Comparison of ENCODE assay signal across 1 cellular context in genomic region chr6:32118782-32119628, GRCh38.
TF ChIP-seq lines count a peak whose summit lies in the region.

No MANE protein-coding gene starts in this region.

TF ChIP-seq in K562, 482 proteins besides CTCF, POLR2A, EP300 and RAD21 (continued from another document and continues in another):
- TF ChIP-seq MITF (IDR thresholded peaks at IDR 0.05) = no peak
- TF ChIP-seq RBM17 (IDR thresholded peaks at IDR 0.05; ENCODE audit: borderline replicate concordance, low read depth, low read length) = no peak
- TF ChIP-seq FOXK1 (CRISPR knock-in tag; IDR thresholded peaks at IDR 0.05; ENCODE audit: borderline replicate concordance) = no peak
- TF ChIP-seq ZNF57 (CRISPR knock-in tag; IDR thresholded peaks at IDR 0.05) = no peak
- no peak for TF ChIP-seq E4F1 (CRISPR knock-in tag; IDR thresholded peaks at IDR 0.05; ENCODE audit: borderline replicate concordance)
- TF ChIP-seq ZNF395 (CRISPR knock-in tag; IDR thresholded peaks at IDR 0.05) = no peak; the same call in 1 of the 2 replicates
- no peak for TF ChIP-seq NRF1 (conservative IDR thresholded peaks at IDR 0.05 in 1 of 2, IDR thresholded peaks at IDR 0.05 in 1 of 2)
- no peak for TF ChIP-seq MXD1 (CRISPR knock-in tag; IDR thresholded peaks at IDR 0.05; ENCODE audit: borderline replicate concordance, poor library complexity, severe bottlenecking)
- no peak for TF ChIP-seq KAT8 (IDR thresholded peaks at IDR 0.05; ENCODE audit: low read depth)
- no peak for TF ChIP-seq DDX20 (tag; IDR thresholded peaks at IDR 0.05; ENCODE audit: low read depth)
- TF ChIP-seq CREM (IDR thresholded peaks at IDR 0.05; ENCODE audit: low read depth) = 0 out of 2 replicates have a peak, but pooled peaks have one; percentile 4
- no peak for TF ChIP-seq NFRKB (IDR thresholded peaks at IDR 0.05; ENCODE audit: low read depth)
- no peak for TF ChIP-seq NFATC3 (IDR thresholded peaks at IDR 0.05)
- TF ChIP-seq ZNF507 (tag; conservative IDR thresholded peaks at IDR 0.05) = no peak
- TF ChIP-seq HINFP (tag; conservative IDR thresholded peaks at IDR 0.05; ENCODE audit: low read depth) = no peak
- TF ChIP-seq ZNF165 (CRISPR knock-in tag; IDR thresholded peaks at IDR 0.05; ENCODE audit: borderline replicate concordance) = no peak
- TF ChIP-seq TSC22D4 (tag; IDR thresholded peaks at IDR 0.05) = no peak
- TF ChIP-seq ZNF146 (CRISPR knock-in tag; IDR thresholded peaks at IDR 0.05; ENCODE audit: unreplicated experiment) = no peak
- no peak for TF ChIP-seq RREB1 (CRISPR knock-in tag; IDR thresholded peaks at IDR 0.05)
- no peak for TF ChIP-seq C11orf30 (IDR thresholded peaks at IDR 0.05; ENCODE audit: low read depth)
- TF ChIP-seq TRIM28 (IDR thresholded peaks at IDR 0.05) = no peak
- TF ChIP-seq SUPT5H (IDR thresholded peaks at IDR 0.05) = no peak
- no peak for TF ChIP-seq ZSCAN29 (IDR thresholded peaks at IDR 0.05)
- no peak for TF ChIP-seq KHSRP (IDR thresholded peaks at IDR 0.05)
- no peak for TF ChIP-seq KLF10 (CRISPR knock-in tag; IDR thresholded peaks at IDR 0.05)
- TF ChIP-seq NCOA2 (IDR thresholded peaks at IDR 0.05; ENCODE audit: partially characterized antibody in 2 of 2) = no peak
- TF ChIP-seq POLR3A (IDR thresholded peaks at IDR 0.05; ENCODE audit: borderline replicate concordance, extremely low read depth, insufficient read depth, insufficient read length) = no peak
- TF ChIP-seq TRIM24 (IDR thresholded peaks at IDR 0.05) = no peak
- TF ChIP-seq KDM5B (IDR thresholded peaks at IDR 0.05; ENCODE audit: insufficient replicate concordance, low read depth, low read length) = no peak
- no peak for TF ChIP-seq ZFP30 (CRISPR knock-in tag; IDR thresholded peaks at IDR 0.05; ENCODE audit: borderline replicate concordance)
- TF ChIP-seq IRF9 (tag; IDR thresholded peaks at IDR 0.05) = no peak
- TF ChIP-seq TARDBP (IDR thresholded peaks at IDR 0.05) = no peak
- no peak for TF ChIP-seq WHSC1 (IDR thresholded peaks at IDR 0.05; ENCODE audit: low read length)
- no peak for TF ChIP-seq ZNF780A (CRISPR knock-in tag; IDR thresholded peaks at IDR 0.05)
- 0 out of 4 replicates have a peak, but pooled peaks of 1 of the 2 experiments have one; percentile 34 for TF ChIP-seq TBL1XR1 (IDR thresholded peaks at IDR 0.05; ENCODE audit: low read length in 2 of 2)
- TF ChIP-seq TOE1 (IDR thresholded peaks at IDR 0.05; ENCODE audit: borderline replicate concordance) = no peak
- TF ChIP-seq TOE1 (CRISPR knock-in tag; IDR thresholded peaks at IDR 0.05; ENCODE audit: borderline replicate concordance, low read depth) = peak; percentile 44; the same call in 1 of the 2 replicates
- no peak for TF ChIP-seq NR0B1 (IDR thresholded peaks at IDR 0.05; ENCODE audit: partially characterized antibody)
- no peak; a peak in 1 of 4 replicates for TF ChIP-seq SIN3A (IDR thresholded peaks at IDR 0.05; ENCODE audit: borderline replicate concordance in 2 of 2, control insufficient read depth in 1 of 2, low read depth in 2 of 2, low read length in 2 of 2)
- TF ChIP-seq ELK3 (CRISPR knock-in tag; IDR thresholded peaks at IDR 0.05) = no peak
- TF ChIP-seq E2F6 (IDR thresholded peaks at IDR 0.05; ENCODE audit: borderline replicate concordance in 1 of 2, extremely low read depth in 1 of 2, insufficient read depth in 1 of 2, insufficient read length in 1 of 2, low read depth in 1 of 2, low read length in 1 of 2, poor library complexity in 1 of 2, severe bottlenecking in 1 of 2) = no peak
- TF ChIP-seq ILK (tag; IDR thresholded peaks at IDR 0.05; ENCODE audit: borderline replicate concordance, low read depth) = no peak
- peak; percentile 45; the same call in 1 of the 2 replicates for TF ChIP-seq VEZF1 (CRISPR knock-in tag; IDR thresholded peaks at IDR 0.05)
- no peak for TF ChIP-seq ZNF124 (CRISPR knock-in tag; IDR thresholded peaks at IDR 0.05)
